22 cellular contexts compared by ENCODE assay signal in the genomic region with DNA sequence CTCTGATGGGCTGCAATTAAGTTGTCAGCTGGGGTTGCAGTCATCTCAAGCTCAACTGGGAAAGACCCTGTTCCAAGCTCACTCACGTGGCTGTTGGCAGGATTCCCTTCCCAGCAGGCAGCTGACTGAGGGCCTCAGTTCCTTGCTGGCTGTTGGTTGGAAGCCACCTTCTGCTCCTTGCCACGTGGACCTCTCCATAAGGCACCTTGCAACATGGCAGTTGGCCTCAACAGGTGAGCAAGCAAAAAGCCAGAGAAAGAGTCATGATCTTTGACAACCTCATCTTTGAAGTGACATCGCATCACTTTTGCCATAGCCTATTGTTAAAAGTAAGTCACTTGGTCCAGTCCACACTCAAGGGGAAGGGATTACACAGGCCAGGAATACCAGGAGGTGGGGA. TPM values are rescaled to one million over a fixed set of nuclear protein-coding genes. Genes with fewer than 3 reads are reported as not detected.
A peak's percentile ranks its signal among the peaks of the same experiment; 100 is the strongest.
DNase-seq lines count a peak whose midpoint lies in the region; ATAC-seq, FAIRE-seq and TF ChIP-seq lines count a peak whose summit lies in the region.
"Had no signal": no experiment of that assay in that cellular context is flagged by ENCODE, and none has a peak within 500 bp of the region (broad histone marks: within the 10 kb centered on the region; RNA-seq: fewer than 3 reads in every experiment).

No MANE protein-coding gene starts in this region.

- H3K79me1 ChIP-seq in mesenchymal stem cell (replicated peaks; ENCODE audit: low read length, poor library complexity, severe bottlenecking), result no peaks in the 10 kb centered on the region

- no peaks in the 10 kb centered on the region for H3K9me3 Mint-ChIP-seq in stimulated activated naive CD8-positive, alpha-beta T cell treated with anti-CD3 and anti-CD28 coated beads, Interleukin-15, amount 100 ng/mL, for 72 hours
- H3K9me3 Mint-ChIP-seq: CD4-positive, alpha-beta T cell; H9 had no signal

- H3K23ac ChIP-seq in mesenchymal stem cell (ENCODE audit: low read length in 2 of 2), result no peak overlapping the region

- no peak overlapping the region for H2BK120ac ChIP-seq in mesenchymal stem cell (ENCODE audit: low read depth, low read length)

- peak; percentile 72 for FAIRE-seq in bronchial epithelial cell (lab: Jason Lieb, UNC)
- FAIRE-seq: A549, D721Med, G401.6, GM12891, GM19239 had no signal

- no peak overlapping the region for H3K4me3 ChIP-seq in bronchial epithelial cell (ENCODE audit: low read depth, low read length)
- no peak overlapping the region for H3K4me3 ChIP-seq in mesenchymal stem cell (ENCODE audit: insufficient read depth in 1 of 2, low read depth in 1 of 2, low read length in 2 of 2)
- H3K4me3 ChIP-seq in transverse colon, result no peak overlapping the region
- no peak overlapping the region for H3K4me3 ChIP-seq in brain microvascular endothelial cell (ENCODE audit: low read depth, low read length)
- H3K4me3 ChIP-seq: A549 had no signal

- H3K18ac ChIP-seq in mesenchymal stem cell (ENCODE audit: low read depth in 1 of 2, low read length in 2 of 2), result no peak overlapping the region

- no peak overlapping the region for H3K14ac ChIP-seq in mesenchymal stem cell (ENCODE audit: low read length in 2 of 2)

- H3K4me2 ChIP-seq in mesenchymal stem cell (ENCODE audit: low read length, poor library complexity, severe bottlenecking), result no peak overlapping the region
- H3K4me2 ChIP-seq: A549 had no signal

- in situ Hi-C loops in transverse colon (cut with MboI; ENCODE audit: low pct_ligation_motif_present in 1 of 4, low pct_unique_long_range_greater_than_20kb in 1 of 4, low sequenced_read_pairs in 3 of 4) (no loop called here), brain microvascular endothelial cell (cut with HindIII; ENCODE audit: low pct_ligation_motif_present, low sequenced_read_pairs) (no loop called here)

- intact Hi-C loops in transverse colon (cut with DNase I; ENCODE audit: low total_unique reads), result no loop called here

- H4K91ac ChIP-seq in mesenchymal stem cell (ENCODE audit: low read length), result no peak overlapping the region

- H3K9ac ChIP-seq in mesenchymal stem cell (ENCODE audit: low read length), result no peak overlapping the region

- TF ChIP-seq CTCF in bronchial epithelial cell (IDR thresholded peaks at IDR 0.05; ENCODE audit: insufficient read depth, low read length, severe bottlenecking) (no peak), transverse colon (IDR thresholded peaks at IDR 0.05) (no peak), brain microvascular endothelial cell (IDR thresholded peaks at IDR 0.05; ENCODE audit: low read depth, low read length, missing control alignments) (no peak)

- H3K4ac ChIP-seq in mesenchymal stem cell (ENCODE audit: low read depth in 1 of 2, low read length in 2 of 2), result no peak overlapping the region

- H2AK5ac ChIP-seq in mesenchymal stem cell (ENCODE audit: low read length, severe bottlenecking), result no peak overlapping the region

- H3K9me3 ChIP-seq in mesenchymal stem cell (ENCODE audit: control insufficient read depth, low read length) (no peaks in the 10 kb centered on the region), transverse colon (no peaks in the 10 kb centered on the region)
- H3K9me3 ChIP-seq: A549, Caco-2 had no signal

- H3K27ac ChIP-seq in mesenchymal stem cell (ENCODE audit: low read length, poor library complexity, severe bottlenecking) (no peak overlapping the region), transverse colon (peak overlapping the region; percentile 80 to 83 (median 82)), brain microvascular endothelial cell (no peak overlapping the region)
- H3K27ac ChIP-seq: 22Rv1, A549, C4-2B had no signal

- no peak for TF ChIP-seq EP300 in transverse colon (IDR thresholded peaks at IDR 0.05; ENCODE audit: low read depth)

- H2BK15ac ChIP-seq in mesenchymal stem cell (ENCODE audit: low read depth, poor library complexity, severe bottlenecking), result no peak overlapping the region

- no peaks in the 10 kb centered on the region for H3K27me3 ChIP-seq in bronchial epithelial cell (ENCODE audit: control insufficient read depth, insufficient read depth, low read length)
- no peaks in the 10 kb centered on the region for H3K27me3 ChIP-seq in mesenchymal stem cell (ENCODE audit: control insufficient read depth in 1 of 2, insufficient read depth in 1 of 2, low read length in 2 of 2)
- H3K27me3 ChIP-seq in transverse colon, result no peaks in the 10 kb centered on the region
- H3K27me3 ChIP-seq in brain microvascular endothelial cell (replicated peaks), result no peaks in the 10 kb centered on the region

- H2AFZ ChIP-seq in mesenchymal stem cell (ENCODE audit: low read depth, low read length), result no peak overlapping the region

- H4K8ac ChIP-seq in mesenchymal stem cell (ENCODE audit: low read length), result peak overlapping the region; percentile 33

- H3K27ac Mint-ChIP-seq in stimulated activated naive CD8-positive, alpha-beta T cell treated with anti-CD3 and anti-CD28 coated beads, Interleukin-15, amount 100 ng/mL, for 72 hours, result no peak overlapping the region
- H3K27ac Mint-ChIP-seq: CD4-positive, alpha-beta T cell; H9 had no signal

- ATAC-seq in stimulated activated naive CD8-positive, alpha-beta T cell treated with anti-CD3 and anti-CD28 coated beads, Interleukin-15, amount 100 ng/mL, for 72 hours, result peak; percentile 31
- no peak for ATAC-seq in stimulated activated naive CD8-positive, alpha-beta T cell treated with anti-CD3 and anti-CD28 coated beads, Interleukin-15, Interleukin-2, amounts not matched to agents 100 U/mL and 50 U/mL, for 24 hours
- ATAC-seq in GM21423 (IDR thresholded peaks at IDR 0.05; ENCODE audit: unreplicated experiment), result no peak
- ATAC-seq: A549 had no signal

- H3K36me3 ChIP-seq in bronchial epithelial cell (ENCODE audit: control insufficient read depth, insufficient read depth, low read length) (no peaks in the 10 kb centered on the region), mesenchymal stem cell (ENCODE audit: control insufficient read depth in 1 of 2, insufficient read depth in 2 of 2, low read depth in 1 of 2, low read length in 2 of 2) (no peaks in the 10 kb centered on the region), transverse colon (no peaks in the 10 kb centered on the region), brain microvascular endothelial cell (replicated peaks) (no peaks in the 10 kb centered on the region)

- H3K27me3 Mint-ChIP-seq in stimulated activated naive CD8-positive, alpha-beta T cell treated with anti-CD3 and anti-CD28 coated beads, Interleukin-15, amount 100 ng/mL, for 72 hours, result peaks cover 12% of the 10 kb centered on the region

- 84% methylated on average over 3 of the region's 3 CpGs for WGBS in mesenchymal stem cell
- WGBS in transverse colon (ENCODE audit: low coverage in 1 of 2), 2 donors, result 68% methylated on average over 3 of the region's 3 CpGs; no CpG with 5 or more reads in 1 of the 2 donors

- TF ChIP-seq POLR2A in transverse colon (IDR thresholded peaks at IDR 0.05), result no peak

- no peak overlapping the region for H2BK12ac ChIP-seq in mesenchymal stem cell (ENCODE audit: low read length in 2 of 2)

- H3K4me1 ChIP-seq in mesenchymal stem cell (ENCODE audit: control insufficient read depth, insufficient read depth, low read depth, low read length) (peaks cover 8% of the 10 kb centered on the region), transverse colon (peaks cover 0 to 32% (median 21%) of the 10 kb centered on the region in 4 donors)

- no peak overlapping the region for H2BK5ac ChIP-seq in mesenchymal stem cell (ENCODE audit: low read depth, low read length, poor library complexity, severe bottlenecking)

- DNase-seq in stimulated activated naive CD8-positive, alpha-beta T cell treated with anti-CD3 and anti-CD28 coated beads, Interleukin-15, amount 100 ng/mL, for 72 hours, result no peak
- no peak for DNase-seq in stimulated activated naive CD8-positive, alpha-beta T cell treated with anti-CD3 and anti-CD28 coated beads, Interleukin-15, Interleukin-2, amounts not matched to agents 100 U/mL and 50 U/mL, for 24 hours
- DNase-seq in bronchial epithelial cell (ENCODE audit: low read depth) (no peak), mesenchymal stem cell (no peak), transverse colon (no peak), SW480 (ENCODE audit: low spot score) (no peak), brain microvascular endothelial cell (no peak)
- DNase-seq: AML-193; Caco-2; CD4-positive, alpha-beta T cell; GOT3; H9 had no signal

- no peak overlapping the region for H3K4me3 Mint-ChIP-seq in stimulated activated naive CD8-positive, alpha-beta T cell treated with anti-CD3 and anti-CD28 coated beads, Interleukin-15, amount 100 ng/mL, for 72 hours
- H3K4me3 Mint-ChIP-seq: CD4-positive, alpha-beta T cell; H9 had no signal

- peaks cover 11% of the 10 kb centered on the region for H3K4me1 Mint-ChIP-seq in stimulated activated naive CD8-positive, alpha-beta T cell treated with anti-CD3 and anti-CD28 coated beads, Interleukin-15, amount 100 ng/mL, for 72 hours

RNA-seq across cellular contexts. Expression of gene PRELID2, which starts 17.8 kb away (rescaled TPM):
- 12.4 and 14.8 TPM in 2 replicates for total RNA-seq in bronchial epithelial cell
- 3.5 TPM for polyA plus RNA-seq in mesenchymal stem cell (2013, experiment 1 of 2)
- polyA plus RNA-seq in mesenchymal stem cell (2013, experiment 2 of 2), result 3.7 TPM
- 100 to 1,000 TPM in 2 of 4 donors, 10 to 100 TPM in 2; 23.9 to 143 (median 106) TPM for total RNA-seq in transverse colon

RNA-seq across cellular contexts. Expression of gene GRXCR2, which starts 19.8 kb away (rescaled TPM):
- total RNA-seq in bronchial epithelial cell (not detected in 2 replicates), transverse colon (not detected)
- not detected for polyA plus RNA-seq in mesenchymal stem cell (2013, experiment 1 of 2)
- not detected for polyA plus RNA-seq in mesenchymal stem cell (2013, experiment 2 of 2)
- total RNA-seq: Caco-2; CD4-positive, alpha-beta T cell; H9; HT-29 had no signal
- polyA plus RNA-seq: BJ had no signal

Comparison
In these comparisons a context has a peak if more than half of its experiments do, and no peak if none do; other contexts are left out.
1. H3K27ac ChIP-seq: peak in transverse colon (4 of 4); none in mesenchymal stem cell (single experiment) and brain microvascular endothelial cell (single experiment).